Comparison of ENCODE assay signal across 25 cellular contexts in genomic region chr6:47292944-47293343, GRCh38. TPM values are rescaled to one million over a fixed set of nuclear protein-coding genes. Genes with fewer than 3 reads are reported as not detected.
DNase-seq lines count a peak whose midpoint lies in the region; ATAC-seq and TF ChIP-seq lines count a peak whose summit lies in the region.
"Had no signal": no experiment of that assay in that cellular context is flagged by ENCODE, and none has a peak within 500 bp of the region (broad histone marks: within the 10 kb centered on the region; RNA-seq: fewer than 3 reads in every experiment).

No MANE protein-coding gene starts in this region.

- no TSS peak for BruUV-seq in Calu3 (replicated peaks; lab: Mats Ljungman, UMichigan)

- no peak overlapping the region for H3K4me3 ChIP-seq in cardiac fibroblast (replicated peaks in 1 of 2; ENCODE audit: low read depth in 2 of 2, low read length in 2 of 2)
- H3K4me3 ChIP-seq: lower lobe of right lung, sigmoid colon, vagina had no signal

- H3K27ac Mint-ChIP-seq in Calu3 (ENCODE audit: unreplicated experiment), result peak overlapping the region; percentile 67
- H3K27ac Mint-ChIP-seq: activated CD4-positive, alpha-beta T cell treated with anti-CD3 and anti-CD28 coated beads, Interleukin-2, amount 10 ng/mL, durations not matched to agents 7 days and 5 days; activated naive CD4-positive, alpha-beta T cell treated with anti-CD3 and anti-CD28 coated beads, Interleukin-2, amount 50 U/mL, for 24 hours; activated T-helper 1 cell treated with anti-CD3 and anti-CD28 coated beads, Interleukin-12 subunit alpha, Interleukin-12 subunit beta, Interleukin-2, Interleukin-4 antibody, amounts not matched to agents 30 ng/mL and 10 ng/mL and 1 ng/mL, durations not matched to agents 14 hours and 24 hours and 36 hours; CD4-positive, alpha-beta T cell; stimulated activated naive CD8-positive, alpha-beta T cell treated with anti-CD3 and anti-CD28 coated beads, Interleukin-15, Interleukin-2, amounts not matched to agents 100 ng/mL and 50 ng/mL, for 24 hours had no signal

- no peaks in the 10 kb centered on the region for H3K9me3 Mint-ChIP-seq in Calu3 (ENCODE audit: low read depth, unreplicated experiment)
- H3K9me3 Mint-ChIP-seq: activated naive CD4-positive, alpha-beta T cell treated with anti-CD3 and anti-CD28 coated beads, Interleukin-2, amount 50 U/mL, for 24 hours; CD4-positive, alpha-beta T cell; central memory CD8-positive, alpha-beta T cell; neural crest cell had no signal

- no peaks in the 10 kb centered on the region for H3K27me3 Mint-ChIP-seq in Calu3 (ENCODE audit: unreplicated experiment)

- DNase-seq in Calu3 (no peak), M059J (ENCODE audit: low read depth) (peak; percentile 63), cardiac fibroblast (ENCODE audit: low read depth in 2 of 2) (peak; percentile 9 to 46), iris pigment epithelial cell (ENCODE audit: low read depth) (peak; percentile 67), medulla oblongata (ENCODE audit: extremely low spot score) (no peak), left cardiac atrium (no peak), KG1 (lab: John Stamatoyannopoulos, UW) (no peak), NCI-H446 treated with DMSO at 0.1 percent for 48 hours (lab: John Stamatoyannopoulos, UW) (no peak)
- DNase-seq: activated CD4-positive, alpha-beta T cell treated with anti-CD3 and anti-CD28 coated beads, Interleukin-2, amount 10 ng/mL, durations not matched to agents 7 days and 5 days; anterior cingulate cortex; CD4-positive, alpha-beta T cell; erythroblast; islet precursor cell; Karpas-422; lower lobe of right lung; NCI-H187; sigmoid colon; T1000 had no signal

- H3K36me3 Mint-ChIP-seq in Calu3 (ENCODE audit: insufficient read depth, unreplicated experiment), result peaks cover 66% of the 10 kb centered on the region
- H3K36me3 Mint-ChIP-seq: activated naive CD4-positive, alpha-beta T cell treated with anti-CD3 and anti-CD28 coated beads, Interleukin-2, amount 50 U/mL, for 24 hours had no signal

- H3K4me1 Mint-ChIP-seq in Calu3 (ENCODE audit: low read depth, unreplicated experiment), result peaks cover 95% of the 10 kb centered on the region
- H3K4me1 Mint-ChIP-seq: activated CD4-positive, alpha-beta T cell treated with anti-CD3 and anti-CD28 coated beads, Interleukin-2, amount 10 ng/mL, durations not matched to agents 7 days and 5 days; activated naive CD4-positive, alpha-beta T cell treated with anti-CD3 and anti-CD28 coated beads, Interleukin-2, amount 50 U/mL, for 24 hours; central memory CD8-positive, alpha-beta T cell had no signal

- CTCF ChIA-PET in Calu3 (lab: Charles Lee), result interaction anchor here (0.6 to 1.4 kb wide), 2 partner anchors 158 to 195 kb away, joined by 3 to 7 read pairs; no protein-coding TSS in a partner anchor

- TF ChIP-seq CTCF in Calu3 (IDR thresholded peaks at IDR 0.05; ENCODE audit: unreplicated experiment) (no peak), cardiac fibroblast (IDR thresholded peaks at IDR 0.05; ENCODE audit: low read depth, low read length) (no peak)

- intact Hi-C loops in Calu3 (cut with micrococcal nuclease; ENCODE audit: unreplicated experiment), result no loop called here
- intact Hi-C loops in left cardiac atrium (cut with DNase I), result no loop called here

- peak overlapping the region; percentile 45 for H3K4me3 Mint-ChIP-seq in Calu3 (ENCODE audit: low read depth, unreplicated experiment)
- H3K4me3 Mint-ChIP-seq: activated CD4-positive, alpha-beta T cell treated with anti-CD3 and anti-CD28 coated beads, Interleukin-2, amount 10 ng/mL, durations not matched to agents 7 days and 5 days; activated naive CD4-positive, alpha-beta T cell treated with anti-CD3 and anti-CD28 coated beads, Interleukin-2, amount 50 U/mL, for 24 hours; activated T-helper 1 cell treated with anti-CD3 and anti-CD28 coated beads, Interleukin-12 subunit alpha, Interleukin-12 subunit beta, Interleukin-2, Interleukin-4 antibody, amounts not matched to agents 30 ng/mL and 10 ng/mL and 1 ng/mL, durations not matched to agents 14 hours and 24 hours and 36 hours; CD4-positive, alpha-beta T cell; central memory CD8-positive, alpha-beta T cell; neural crest cell; stimulated activated naive CD8-positive, alpha-beta T cell treated with anti-CD3 and anti-CD28 coated beads, Interleukin-15, Interleukin-2, amounts not matched to agents 100 ng/mL and 50 ng/mL, for 24 hours had no signal

- ATAC-seq in left cardiac atrium, result no peak
- ATAC-seq: lower lobe of right lung, Right ventricle myocardium inferior had no signal

RNA-seq across cellular contexts. Expression of gene TNFRSF21, which starts 16.8 kb away (rescaled TPM):
- total RNA-seq in Calu3 (2022) (255 and 282 TPM in 2 replicates), left cardiac atrium (10 to 100 TPM; 12.1 to 24.4 TPM)
- total RNA-seq in M059J (2014; rRNA removed; shearing (Covaris generic)), result 26.8 and 41.3 TPM in 2 replicates

Comparison
In these comparisons a context has a peak if more than half of its experiments do, and no peak if none do; other contexts are left out.
1. DNase-seq: peak in M059J (single experiment), cardiac fibroblast (2 of 2) and iris pigment epithelial cell (single experiment); none in Calu3 (single experiment), medulla oblongata (single experiment), left cardiac atrium (single experiment), KG1 (single experiment) and NCI-H446 treated with DMSO at 0.1 percent for 48 hours (single experiment).